Comparison of ENCODE assay signal across 17 cellular contexts in genomic region chr12:121170581-121171260, GRCh38. TPM values are rescaled to one million over a fixed set of nuclear protein-coding genes. Genes with fewer than 3 reads are reported as not detected.
DNase-seq lines count a peak whose midpoint lies in the region; ATAC-seq and TF ChIP-seq lines count a peak whose summit lies in the region.
"Had no signal": no experiment of that assay in that cellular context is flagged by ENCODE, and none has a peak within 500 bp of the region (broad histone marks: within the 10 kb centered on the region; RNA-seq: fewer than 3 reads in every experiment).

No MANE protein-coding gene starts in this region.

- H3F3A ChIP-seq in PC-9 (ENCODE audit: insufficient read depth, low read depth) = peaks cover 28% of the 10 kb centered on the region; the same call in 1 of the 2 replicates

- peaks cover 8% of the 10 kb centered on the region for H3K36me3 Mint-ChIP-seq in activated CD8-positive, alpha-beta memory T cell treated with anti-CD3 and anti-CD28 coated beads, Interleukin-2, amount 10 ng/mL, durations not matched to agents 7 days and 5 days

- no peaks in the 10 kb centered on the region for H3K79me2 ChIP-seq in PC-9 (ENCODE audit: low read depth)

- H3K27ac ChIP-seq in PC-9 = peak overlapping the region; percentile 72

- peak overlapping the region; percentile 50 for H3K4me2 ChIP-seq in PC-9

- H2AFZ ChIP-seq in PC-9 = peak overlapping the region; percentile 68

- POLR2A ChIA-PET in PC-9 (lab: Charles Lee; ENCODE audit: unreplicated experiment) = no interaction called here

- no peaks in the 10 kb centered on the region for H3K27me3 Mint-ChIP-seq in activated CD8-positive, alpha-beta memory T cell treated with anti-CD3 and anti-CD28 coated beads, Interleukin-2, amount 10 ng/mL, durations not matched to agents 7 days and 5 days
- H3K27me3 Mint-ChIP-seq: activated CD4-positive, alpha-beta T cell treated with anti-CD3 and anti-CD28 coated beads, Interleukin-2, amount 10 ng/mL, durations not matched to agents 24 days and 14 days had no signal

- no peaks in the 10 kb centered on the region for H3K9me3 Mint-ChIP-seq in activated CD8-positive, alpha-beta memory T cell treated with anti-CD3 and anti-CD28 coated beads, Interleukin-2, amount 10 ng/mL, durations not matched to agents 7 days and 5 days (ENCODE audit: low read depth)
- H3K9me3 Mint-ChIP-seq: activated CD4-positive, alpha-beta T cell treated with anti-CD3 and anti-CD28 coated beads, Interleukin-2, amount 10 ng/mL, durations not matched to agents 24 days and 14 days had no signal

- no peaks in the 10 kb centered on the region for H3K9me2 ChIP-seq in PC-9 (ENCODE audit: insufficient read depth)

- ATAC-seq in activated CD8-positive, alpha-beta memory T cell treated with anti-CD3 and anti-CD28 coated beads, Interleukin-2, amount 10 ng/mL, durations not matched to agents 7 days and 5 days = peak; percentile 69
- ATAC-seq in stimulated activated naive CD8-positive, alpha-beta T cell treated with anti-CD3 and anti-CD28 coated beads, Interleukin-15, Interleukin-2, amounts not matched to agents 100 U/mL and 50 U/mL, for 24 hours = peak; percentile 40

- no TSS peak for BruUV-seq in PC-9 (replicated peaks; lab: Mats Ljungman, UMichigan)

- H3K4me3 ChIP-seq in PC-9 = peak overlapping the region; percentile 11; the same call in 1 of the 2 replicates

- H3K36me3 ChIP-seq in PC-9 (ENCODE audit: low read depth) = no peaks in the 10 kb centered on the region

- TF ChIP-seq CTCF in PC-9 (conservative IDR thresholded peaks at IDR 0.05) (no peak), GM10266 (IDR thresholded peaks at IDR 0.05; ENCODE audit: control insufficient read depth, insufficient read depth, low read depth, missing control alignments) (no peak)

- intact Hi-C loops in PC-9 (cut with micrococcal nuclease; ENCODE audit: unreplicated experiment) = loop anchor here (5.0 kb wide), 1 partner anchor 57 kb away; no protein-coding TSS in a partner anchor

- no peaks in the 10 kb centered on the region for H3K9me3 ChIP-seq in PC-9 (ENCODE audit: insufficient read depth, low read depth)

- no peaks in the 10 kb centered on the region for H4K20me1 ChIP-seq in PC-9 (ENCODE audit: insufficient read depth)

- H3K4me1 Mint-ChIP-seq in activated CD8-positive, alpha-beta memory T cell treated with anti-CD3 and anti-CD28 coated beads, Interleukin-2, amount 10 ng/mL, durations not matched to agents 7 days and 5 days = peaks cover 9% of the 10 kb centered on the region
- H3K4me1 Mint-ChIP-seq: activated CD4-positive, alpha-beta T cell treated with anti-CD3 and anti-CD28 coated beads, Interleukin-2, amount 10 ng/mL, durations not matched to agents 24 days and 14 days had no signal

- H3K27me3 ChIP-seq in PC-9 (ENCODE audit: insufficient read depth, low read depth) = no peaks in the 10 kb centered on the region

- no peak overlapping the region for H3K27ac Mint-ChIP-seq in activated CD8-positive, alpha-beta memory T cell treated with anti-CD3 and anti-CD28 coated beads, Interleukin-2, amount 10 ng/mL, durations not matched to agents 7 days and 5 days
- H3K27ac Mint-ChIP-seq: activated CD4-positive, alpha-beta T cell treated with anti-CD3 and anti-CD28 coated beads, Interleukin-2, amount 10 ng/mL, durations not matched to agents 24 days and 14 days had no signal

- H3K4me3 Mint-ChIP-seq in activated CD8-positive, alpha-beta memory T cell treated with anti-CD3 and anti-CD28 coated beads, Interleukin-2, amount 10 ng/mL, durations not matched to agents 7 days and 5 days = no peak overlapping the region
- H3K4me3 Mint-ChIP-seq: activated CD4-positive, alpha-beta T cell treated with anti-CD3 and anti-CD28 coated beads, Interleukin-2, amount 10 ng/mL, durations not matched to agents 24 days and 14 days had no signal

- CTCF ChIA-PET in activated CD8-positive, alpha-beta memory T cell treated with anti-CD3 and anti-CD28 coated beads, Interleukin-2, amount 10 ng/mL, durations not matched to agents 7 days and 5 days (lab: Charles Lee) = no interaction called here
- CTCF ChIA-PET in PC-9 (lab: Charles Lee) = no interaction called here

- DNase-seq in activated CD8-positive, alpha-beta memory T cell treated with anti-CD3 and anti-CD28 coated beads, Interleukin-2, amount 10 ng/mL, durations not matched to agents 7 days and 5 days = no peak
- no peak for DNase-seq in activated CD8-positive, alpha-beta memory T cell treated with anti-CD3 and anti-CD28 coated beads, Interleukin-2, amount 50 U/mL, for 48 hours
- DNase-seq in PC-9 (peak; percentile 15 to 72), dermis blood vessel endothelial cell (peak; percentile 83), NCI-H1417 (lab: John Stamatoyannopoulos, UW) (no peak), GM10266 (ENCODE audit: extremely low spot score) (no peak)
- DNase-seq in stimulated activated naive CD8-positive, alpha-beta T cell treated with anti-CD3 and anti-CD28 coated beads, Interleukin-15, Interleukin-2, amounts not matched to agents 100 U/mL and 50 U/mL, for 24 hours = no peak
- DNase-seq in effector CD8-positive, alpha-beta T cell (lab: John Stamatoyannopoulos, UW) = no peak
- DNase-seq: ACHN; activated CD4-positive, alpha-beta T cell treated with anti-CD3 and anti-CD28 coated beads, Interleukin-2, amount 10 ng/mL, durations not matched to agents 24 days and 14 days; activated T-cell treated with anti-CD3 and anti-CD28 coated beads, Interleukin-2, amount 50 U/mL, for 48 hours; cortex of kidney; GF-D8; hippocampal formation; Karpas-422; NCI-H2029 treated with DMSO at 0.1 percent for 48 hours; NCI-H748 treated with DMSO at 0.1 percent for 48 hours had no signal

- peaks cover 19% of the 10 kb centered on the region for H3K4me1 ChIP-seq in PC-9 (replicated peaks; ENCODE audit: insufficient read depth)

RNA-seq across cellular contexts. Expression of gene P2RX7, which starts 38.0 kb away (rescaled TPM):
- 10 to 100 TPM in 1 of 2 experiments, 1 to 10 TPM in 1; 7.5 to 14.4 TPM for total RNA-seq in activated CD8-positive, alpha-beta memory T cell treated with anti-CD3 and anti-CD28 coated beads, Interleukin-2, amount 10 ng/mL, durations not matched to agents 7 days and 5 days
- total RNA-seq in PC-9 (2021) = 2.2 and 3.2 TPM in 2 replicates
- 8.8 and 10.2 TPM in 2 replicates for total RNA-seq in dermis blood vessel endothelial cell

RNA-seq across cellular contexts. Expression of gene P2RX4, which starts 39.2 kb away (rescaled TPM):
- total RNA-seq in activated CD8-positive, alpha-beta memory T cell treated with anti-CD3 and anti-CD28 coated beads, Interleukin-2, amount 10 ng/mL, durations not matched to agents 7 days and 5 days = 10 to 100 TPM; 52.6 to 64.8 TPM
- total RNA-seq in PC-9 (2021) = 21.0 and 28.1 TPM in 2 replicates
- 105 and 193 TPM in 2 replicates for total RNA-seq in dermis blood vessel endothelial cell

Comparison
In these comparisons a context has a peak if more than half of its experiments do, and no peak if none do; other contexts are left out.
1. DNase-seq: peak in PC-9 (2 of 2) and dermis blood vessel endothelial cell (single experiment); none in activated CD8-positive, alpha-beta memory T cell treated with anti-CD3 and anti-CD28 coated beads, Interleukin-2, amount 10 ng/mL, durations not matched to agents 7 days and 5 days (single experiment), activated CD8-positive, alpha-beta memory T cell treated with anti-CD3 and anti-CD28 coated beads, Interleukin-2, amount 50 U/mL, for 48 hours (single experiment), stimulated activated naive CD8-positive, alpha-beta T cell treated with anti-CD3 and anti-CD28 coated beads, Interleukin-15, Interleukin-2, amounts not matched to agents 100 U/mL and 50 U/mL, for 24 hours (single experiment), NCI-H1417 (0 of 3), effector CD8-positive, alpha-beta T cell (single experiment) and GM10266 (single experiment).